Comparison of ENCODE assay signal across 1 cellular context in genomic region chr17:42154514-42154883, GRCh38.
TF ChIP-seq lines count a peak whose summit lies in the region.

No MANE protein-coding gene starts in this region.

TF ChIP-seq in HepG2, 621 proteins besides CTCF, POLR2A, EP300 and RAD21 (continued from another document):
- TF ChIP-seq, protein P1, sequence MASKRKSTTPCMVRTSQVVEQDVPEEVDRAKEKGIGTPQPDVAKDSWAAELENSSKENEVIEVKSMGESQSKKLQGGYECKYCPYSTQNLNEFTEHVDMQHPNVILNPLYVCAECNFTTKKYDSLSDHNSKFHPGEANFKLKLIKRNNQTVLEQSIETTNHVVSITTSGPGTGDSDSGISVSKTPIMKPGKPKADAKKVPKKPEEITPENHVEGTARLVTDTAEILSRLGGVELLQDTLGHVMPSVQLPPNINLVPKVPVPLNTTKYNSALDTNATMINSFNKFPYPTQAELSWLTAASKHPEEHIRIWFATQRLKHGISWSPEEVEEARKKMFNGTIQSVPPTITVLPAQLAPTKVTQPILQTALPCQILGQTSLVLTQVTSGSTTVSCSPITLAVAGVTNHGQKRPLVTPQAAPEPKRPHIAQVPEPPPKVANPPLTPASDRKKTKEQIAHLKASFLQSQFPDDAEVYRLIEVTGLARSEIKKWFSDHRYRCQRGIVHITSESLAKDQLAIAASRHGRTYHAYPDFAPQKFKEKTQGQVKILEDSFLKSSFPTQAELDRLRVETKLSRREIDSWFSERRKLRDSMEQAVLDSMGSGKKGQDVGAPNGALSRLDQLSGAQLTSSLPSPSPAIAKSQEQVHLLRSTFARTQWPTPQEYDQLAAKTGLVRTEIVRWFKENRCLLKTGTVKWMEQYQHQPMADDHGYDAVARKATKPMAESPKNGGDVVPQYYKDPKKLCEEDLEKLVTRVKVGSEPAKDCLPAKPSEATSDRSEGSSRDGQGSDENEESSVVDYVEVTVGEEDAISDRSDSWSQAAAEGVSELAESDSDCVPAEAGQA (IDR thresholded peaks at IDR 0.05; ENCODE audit: low read depth), result no peak
- TF ChIP-seq, protein P1 (CRISPR knock-in tag; IDR thresholded peaks at IDR 0.05; ENCODE audit: borderline replicate concordance), result 0 out of 2 replicates have a peak, but pooled peaks have one; percentile 50
- peak; percentile 81 for TF ChIP-seq NRL (CRISPR knock-in tag; IDR thresholded peaks at IDR 0.05; ENCODE audit: borderline replicate concordance)
- 0 out of 2 replicates have a peak, but pooled peaks have one; percentile 49 for TF ChIP-seq NAIF1 (CRISPR knock-in tag; IDR thresholded peaks at IDR 0.05; ENCODE audit: borderline replicate concordance)
- peak; percentile 8; the same call in 1 of the 2 replicates for TF ChIP-seq JUN (CRISPR knock-in tag; IDR thresholded peaks at IDR 0.05)
- no peak for TF ChIP-seq PATZ1 (CRISPR knock-in tag; IDR thresholded peaks at IDR 0.05)
- peak; percentile 89; the same call in 1 of the 2 replicates for TF ChIP-seq ZNF83 (CRISPR knock-in tag; IDR thresholded peaks at IDR 0.05; ENCODE audit: borderline replicate concordance)
